In genomic region chr20:35431621-35432429, GRCh38 we compare ENCODE assay signal across 1 cellular context.
TF ChIP-seq lines count a peak whose summit lies in the region.

No MANE protein-coding gene starts in this region.

TF ChIP-seq in HepG2, 621 proteins besides CTCF, POLR2A, EP300 and RAD21 (continued from another document and continues in another):
- TF ChIP-seq AFF4 (CRISPR knock-in tag; IDR thresholded peaks at IDR 0.05) (no peak), ZNF124 (CRISPR knock-in tag; IDR thresholded peaks at IDR 0.05) (no peak), MEIS2 (CRISPR knock-in tag; IDR thresholded peaks at IDR 0.05) (0 out of 2 replicates have a peak, but pooled peaks have one; percentile 8), PRDM4 (CRISPR knock-in tag; IDR thresholded peaks at IDR 0.05; ENCODE audit: borderline replicate concordance) (no peak), HNRNPH1 (optimal IDR thresholded peaks at IDR 0.05; ENCODE audit: low read depth, low read length) (no peak), MAFF (IDR thresholded peaks at IDR 0.05; ENCODE audit: low read depth, low read length) (no peak), ZBTB46 (CRISPR knock-in tag; IDR thresholded peaks at IDR 0.05; ENCODE audit: borderline replicate concordance) (no peak), PLRG1 (conservative IDR thresholded peaks at IDR 0.05) (no peak), HIC2 (CRISPR knock-in tag; IDR thresholded peaks at IDR 0.05; ENCODE audit: low read depth) (peak; percentile 22; the same call in 1 of the 2 replicates), ZFP82 (CRISPR knock-in tag; IDR thresholded peaks at IDR 0.05; ENCODE audit: borderline replicate concordance) (no peak), SIX1 (CRISPR knock-in tag; IDR thresholded peaks at IDR 0.05; ENCODE audit: borderline replicate concordance) (no peak), ZMYM4 (CRISPR knock-in tag; IDR thresholded peaks at IDR 0.05) (0 out of 2 replicates have a peak, but pooled peaks have one; percentile 33), KDM5B (CRISPR knock-in tag; IDR thresholded peaks at IDR 0.05; ENCODE audit: borderline replicate concordance) (peak; percentile 51; the same call in 1 of the 2 replicates), MYNN (CRISPR knock-in tag; IDR thresholded peaks at IDR 0.05; ENCODE audit: low read depth) (no peak), ZNF780A (CRISPR knock-in tag; IDR thresholded peaks at IDR 0.05) (no peak), HMG20A (CRISPR knock-in tag; IDR thresholded peaks at IDR 0.05; ENCODE audit: borderline replicate concordance) (peak; percentile 15; the same call in 1 of the 2 replicates), ZNF235 (CRISPR knock-in tag; IDR thresholded peaks at IDR 0.05; ENCODE audit: borderline replicate concordance) (no peak), ZNF572 (CRISPR knock-in tag; IDR thresholded peaks at IDR 0.05) (peak; percentile 80), MED8 (CRISPR knock-in tag; IDR thresholded peaks at IDR 0.05; ENCODE audit: insufficient replicate concordance) (no peak), PATZ1 (CRISPR knock-in tag; IDR thresholded peaks at IDR 0.05) (peak; percentile 72), ZNF142 (CRISPR knock-in tag; IDR thresholded peaks at IDR 0.05) (no peak), HNRNPL (IDR thresholded peaks at IDR 0.05; ENCODE audit: low read depth, low read length) (peak; percentile 68; the same call in 1 of the 2 replicates), ZFP36L1 (CRISPR knock-in tag; IDR thresholded peaks at IDR 0.05) (no peak), EZH2 (conservative IDR thresholded peaks at IDR 0.05; ENCODE audit: low read depth, low read length) (no peak), ZNF644 (CRISPR knock-in tag; IDR thresholded peaks at IDR 0.05; ENCODE audit: low read depth) (peak; percentile 31; the same call in 1 of the 2 replicates), ZNF576 (CRISPR knock-in tag; IDR thresholded peaks at IDR 0.05) (no peak), MTERF4 (CRISPR knock-in tag; IDR thresholded peaks at IDR 0.05) (no peak), SKIL (CRISPR knock-in tag; IDR thresholded peaks at IDR 0.05; ENCODE audit: borderline replicate concordance) (0 out of 2 replicates have a peak, but pooled peaks have one; percentile 34), ZBTB39 (CRISPR knock-in tag; IDR thresholded peaks at IDR 0.05) (no peak), ZNF317 (CRISPR knock-in tag; IDR thresholded peaks at IDR 0.05) (no peak; the same call in 1 of the 2 replicates)
